ENCODE assay signal across 31 cellular contexts in genomic region chr6:20115269-20116005, GRCh38.
A peak's percentile ranks its signal among the peaks of the same experiment; 100 is the strongest.
DNase-seq lines count a peak whose midpoint lies in the region; ATAC-seq and TF ChIP-seq lines count a peak whose summit lies in the region.
"Had no signal": no experiment of that assay in that cellular context is flagged by ENCODE, and none has a peak within 500 bp of the region (broad histone marks: within the 10 kb centered on the region; RNA-seq: fewer than 3 reads in every experiment).

No MANE protein-coding gene starts in this region.

- peaks cover 50% of the 10 kb centered on the region for H3K4me1 ChIP-seq in cardiac muscle cell (ENCODE audit: low read depth)
- H3K4me1 ChIP-seq in right atrium auricular region = peaks cover 0 to 8% of the 10 kb centered on the region in 2 donors
- H3K4me1 ChIP-seq in rectal smooth muscle tissue (ENCODE audit: control insufficient read depth, insufficient read depth, low read length) = peaks cover 28% of the 10 kb centered on the region
- no peaks in the 10 kb centered on the region for H3K4me1 ChIP-seq in aorta (ENCODE audit: control insufficient read depth in 1 of 2, insufficient read depth in 2 of 2, low read length in 2 of 2)
- H3K4me1 ChIP-seq: colonic mucosa, Peyer's patch, SJSA1 had no signal

- H3K27me3 ChIP-seq in cardiac muscle cell (no peaks in the 10 kb centered on the region), right atrium auricular region (no peaks in the 10 kb centered on the region), rectal smooth muscle tissue (ENCODE audit: control insufficient read depth, insufficient read depth, low read length) (no peaks in the 10 kb centered on the region), aorta (ENCODE audit: control insufficient read depth in 1 of 2, insufficient read depth in 2 of 2, low read length in 1 of 2) (no peaks in the 10 kb centered on the region)
- H3K27me3 ChIP-seq: colonic mucosa, Peyer's patch, SJSA1 had no signal

- no peak for DNase-seq in cardiac muscle cell (ENCODE audit: low read depth in 1 of 2, low spot score in 1 of 2)
- DNase-seq in Right ventricle myocardium inferior (ENCODE audit: missing footprints) = no peak
- no peak for DNase-seq in right atrium auricular region (ENCODE audit: low spot score)
- DNase-seq in aorta = no peak
- no peak for DNase-seq in activated CD8-positive, alpha-beta memory T cell treated with anti-CD3 and anti-CD28 coated beads for 24 hours
- no peak for DNase-seq in SIG-M5 (lab: John Stamatoyannopoulos, UW)
- no peak for DNase-seq in stimulated activated CD4-positive, alpha-beta T cell treated with anti-CD3 and anti-CD28 coated beads, Interleukin-2, amount 100 ng/mL, for 24 hours
- DNase-seq: activated CD4-positive, alpha-beta T cell treated with anti-CD3 and anti-CD28 coated beads for 36 hours; activated naive CD4-positive, alpha-beta T cell treated with anti-CD3 and anti-CD28 coated beads, Interleukin-2, amount 50 U/mL, for 16 hours; activated T-cell treated with anti-CD3 and anti-CD28 coated beads for 4 hours; Calu3; CD4-positive, CD25-positive, alpha-beta regulatory T cell; colonic mucosa; DND-41; effector CD8-positive, alpha-beta T cell; GF-D8; head of caudate nucleus; Kasumi-1; NCI-H1417 treated with DMSO at 0.1 percent for 48 hours; NCI-H2081 treated with DMSO at 0.1 percent for 48 hours; NCI-H446; NCI-H774; Peyer's patch; stimulated activated CD4-positive, alpha-beta T cell treated with anti-CD3 and anti-CD28 coated beads, Interleukin-4, amount 100 ng/mL, for 4 hours; T1000 had no signal

- ATAC-seq in Right ventricle myocardium inferior (no peak), aorta (ENCODE audit: low FRiP score) (peak; percentile 68)
- ATAC-seq: activated CD4-positive, alpha-beta T cell treated with anti-CD3 and anti-CD28 coated beads for 36 hours; HCT116 had no signal

- H3K27ac ChIP-seq in cardiac muscle cell = peak overlapping the region; percentile 65
- peak overlapping the region; percentile 46 to 48 for H3K27ac ChIP-seq in right atrium auricular region
- H3K27ac ChIP-seq in rectal smooth muscle tissue (ENCODE audit: low read depth, low read length) = peak overlapping the region; percentile 50
- H3K27ac ChIP-seq in aorta (ENCODE audit: low read depth in 1 of 2, low read length in 2 of 2) = peak overlapping the region in 1 of 2 donors; percentile 70
- H3K27ac ChIP-seq: colonic mucosa, epithelial cell of prostate, Peyer's patch, SJSA1, VCaP had no signal

- H3K4me3 ChIP-seq in cardiac muscle cell (no peak overlapping the region), right atrium auricular region (no peak overlapping the region), rectal smooth muscle tissue (ENCODE audit: low read length) (no peak overlapping the region), aorta (ENCODE audit: low read length in 2 of 2) (no peak overlapping the region)
- H3K4me3 ChIP-seq: colonic mucosa, lung, Peyer's patch, SJSA1 had no signal

- no peak overlapping the region for H3K9ac ChIP-seq in rectal smooth muscle tissue (ENCODE audit: low read length)

- WGBS in aorta, 2 donors = 13 to 17% methylated on average over 9 of the region's 9 CpGs

- H3K9me3 ChIP-seq in cardiac muscle cell (ENCODE audit: low read depth) (no peaks in the 10 kb centered on the region), right atrium auricular region (no peaks in the 10 kb centered on the region), aorta (ENCODE audit: control insufficient read depth, low read length) (no peaks in the 10 kb centered on the region)
- H3K9me3 ChIP-seq: colonic mucosa, Peyer's patch, SJSA1 had no signal

- TF ChIP-seq CTCF in cardiac muscle cell (IDR thresholded peaks at IDR 0.05; ENCODE audit: low read depth, low read length) (no peak), right atrium auricular region (IDR thresholded peaks at IDR 0.05) (no peak)

- H3K36me3 ChIP-seq in cardiac muscle cell (no peaks in the 10 kb centered on the region), right atrium auricular region (peaks cover 11% of the 10 kb centered on the region), rectal smooth muscle tissue (ENCODE audit: control insufficient read depth, insufficient read depth, low read length) (peaks cover 4% of the 10 kb centered on the region), aorta (ENCODE audit: control insufficient read depth in 1 of 2, insufficient read depth in 2 of 2, low read length in 1 of 2) (no peaks in the 10 kb centered on the region)

- intact Hi-C loops in Right ventricle myocardium inferior (cut with DNase I) (no loop called here), aorta (cut with DNase I) (no loop called here)
